8 cellular contexts compared by ENCODE assay signal in the genomic region with DNA sequence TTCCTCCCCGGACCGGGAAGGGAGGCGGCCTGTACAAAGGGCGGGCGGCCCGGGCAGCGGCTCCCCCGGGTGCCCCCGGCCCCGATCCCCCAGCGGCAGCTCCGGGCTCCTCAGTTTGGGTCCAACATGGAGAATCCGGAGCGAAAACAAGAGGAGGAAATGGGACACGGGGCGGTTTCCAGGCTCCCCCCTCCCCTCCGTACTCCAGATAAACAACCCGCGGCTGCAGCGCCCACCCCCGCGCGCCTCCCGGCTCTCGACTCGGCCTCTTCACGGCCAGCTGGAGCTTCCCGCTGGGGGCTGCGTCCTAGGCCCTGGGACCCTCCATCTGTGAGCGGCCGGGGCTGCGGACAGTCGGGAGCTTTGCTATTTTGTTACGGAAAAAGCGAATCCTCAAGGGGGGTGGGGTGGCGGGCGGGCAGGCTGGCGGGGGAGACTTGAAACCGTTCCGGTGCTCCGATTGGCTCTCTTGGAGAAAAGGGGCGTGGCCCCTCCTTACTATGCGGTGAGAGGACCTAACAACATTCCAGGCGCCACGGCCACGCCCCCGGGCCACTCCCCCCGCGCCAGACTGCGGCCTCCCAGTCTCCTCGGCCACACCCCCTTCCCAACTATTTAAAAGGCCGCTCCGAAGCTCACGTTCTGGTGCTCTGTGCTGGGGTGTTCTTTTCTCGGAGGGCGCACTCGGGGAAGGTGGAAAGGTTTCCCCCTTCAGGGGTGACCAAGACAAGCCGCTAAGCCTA. TPM values are rescaled to one million over a fixed set of nuclear protein-coding genes. Genes with fewer than 3 reads are reported as not detected.
DNase-seq lines count a peak whose midpoint lies in the region; ATAC-seq lines count a peak whose summit lies in the region.

A gene with protein sequence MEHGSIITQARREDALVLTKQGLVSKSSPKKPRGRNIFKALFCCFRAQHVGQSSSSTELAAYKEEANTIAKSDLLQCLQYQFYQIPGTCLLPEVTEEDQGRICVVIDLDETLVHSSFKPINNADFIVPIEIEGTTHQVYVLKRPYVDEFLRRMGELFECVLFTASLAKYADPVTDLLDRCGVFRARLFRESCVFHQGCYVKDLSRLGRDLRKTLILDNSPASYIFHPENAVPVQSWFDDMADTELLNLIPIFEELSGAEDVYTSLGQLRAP (minus strand): TSS at position 153 of the 743 bp plus-strand sequence. CDS start 294 bp downstream, outside the sequence.

- ATAC-seq in HG02571 (IDR thresholded peaks at IDR 0.05; ENCODE audit: unreplicated experiment): peak; percentile 45
- ATAC-seq in activated naive CD4-positive, alpha-beta T cell treated with anti-CD3 and anti-CD28 coated beads, Interleukin-2, amount 50 U/mL, for 72 hours: peak; percentile 72 to 73

- H3K9me3 Mint-ChIP-seq in activated naive CD4-positive, alpha-beta T cell treated with anti-CD3 and anti-CD28 coated beads, Interleukin-2, amount 50 U/mL, for 72 hours: no peaks in the 10 kb centered on the region

- H3K36me3 Mint-ChIP-seq in activated naive CD4-positive, alpha-beta T cell treated with anti-CD3 and anti-CD28 coated beads, Interleukin-2, amount 50 U/mL, for 72 hours: no peaks in the 10 kb centered on the region

- peak within 1 kb of the TSS; percentile 59 to 91 for H3K27ac Mint-ChIP-seq in activated naive CD4-positive, alpha-beta T cell treated with anti-CD3 and anti-CD28 coated beads, Interleukin-2, amount 50 U/mL, for 72 hours

- DNase-seq in ELR (ENCODE audit: low read depth) (peak; percentile 100), NCI-H1105 treated with DMSO at 0.1 percent for 48 hours (lab: John Stamatoyannopoulos, UW) (peak; percentile 87), SKM-1 treated with dmso at 0.1 percent for 144 hours (lab: John Stamatoyannopoulos, UW; ENCODE audit: unreplicated experiment) (peak; percentile 73), globus pallidus (ENCODE audit: low spot score) (peak; percentile 99), nucleus accumbens (lab: John Stamatoyannopoulos, UW) (peak; percentile 76 to 99 (median 98)), superior temporal gyrus (ENCODE audit: extremely low spot score) (peak; percentile 98)
- DNase-seq in activated naive CD4-positive, alpha-beta T cell treated with anti-CD3 and anti-CD28 coated beads, Interleukin-2, amount 50 U/mL, for 72 hours (ENCODE audit: low spot score in 2 of 2): peak; percentile 90 to 92

RNA-seq across cellular contexts. Expression of the gene that starts here (rescaled TPM):
- total RNA-seq in activated naive CD4-positive, alpha-beta T cell treated with anti-CD3 and anti-CD28 coated beads, Interleukin-2, amount 50 U/mL, for 72 hours: 100 to 1,000 TPM in 1 of 2 donors, 10 to 100 TPM in 1; 76.3 to 103 TPM

Comparison
In these comparisons a context has a peak if more than half of its experiments do, and no peak if none do; other contexts are left out.
1. Peak in every context shown above with its lines: DNase-seq and ATAC-seq.